18 cellular contexts compared by ENCODE assay signal in genomic region chr1:164982545-164982944, GRCh38.
A peak's percentile ranks its signal among the peaks of the same experiment; 100 is the strongest.
DNase-seq lines count a peak whose midpoint lies in the region; ATAC-seq and TF ChIP-seq lines count a peak whose summit lies in the region.
"Had no signal": no experiment of that assay in that cellular context is flagged by ENCODE, and none has a peak within 500 bp of the region (broad histone marks: within the 10 kb centered on the region; RNA-seq: fewer than 3 reads in every experiment).

No MANE protein-coding gene starts in this region.

- H3K27ac ChIP-seq in GM23338 (ENCODE audit: low read depth): no peak overlapping the region
- peak overlapping the region in 3 of 4 donors; percentile 7 to 32 (median 30) for H3K27ac ChIP-seq in sigmoid colon
- H3K27ac ChIP-seq in PC-9: no peak overlapping the region
- H3K27ac ChIP-seq: Peyer's patch had no signal

- H3K4me2 ChIP-seq in GM23338: no peak overlapping the region
- no peak overlapping the region for H3K4me2 ChIP-seq in PC-9
- H3K4me2 ChIP-seq: SK-N-SH had no signal

- H3K27me3 Mint-ChIP-seq in GM23338 (ENCODE audit: insufficient read depth, low read depth, poor library complexity): peaks cover 6% of the 10 kb centered on the region

- POLR2A ChIA-PET in PC-9 (lab: Charles Lee; ENCODE audit: unreplicated experiment): no interaction called here

- H3K9me3 Mint-ChIP-seq in GM23338: no peaks in the 10 kb centered on the region; the same call in 2 of the 3 replicates
- H3K9me3 Mint-ChIP-seq: H9 had no signal

- H3K79me2 ChIP-seq in GM23338 (replicated peaks; ENCODE audit: insufficient read depth): no peaks in the 10 kb centered on the region
- H3K79me2 ChIP-seq in PC-9 (ENCODE audit: low read depth): no peaks in the 10 kb centered on the region

- no peaks in the 10 kb centered on the region for H3K4me1 ChIP-seq in GM23338 (ENCODE audit: insufficient read depth)
- H3K4me1 ChIP-seq in sigmoid colon: peaks cover 0 to 54% (median 35%) of the 10 kb centered on the region in 4 donors
- H3K4me1 ChIP-seq in PC-9 (replicated peaks; ENCODE audit: insufficient read depth): no peaks in the 10 kb centered on the region
- H3K4me1 ChIP-seq: Peyer's patch had no signal

- H3K36me3 ChIP-seq in GM23338 (ENCODE audit: insufficient read depth) (no peaks in the 10 kb centered on the region), sigmoid colon (no peaks in the 10 kb centered on the region), PC-9 (ENCODE audit: low read depth) (no peaks in the 10 kb centered on the region)
- H3K36me3 ChIP-seq: MG63, Peyer's patch had no signal

- 18 to 50% methylated on average over 1 of the region's 1 CpG for WGBS in sigmoid colon, 2 donors

- peak; percentile 85 for ATAC-seq in GM23338

- DNase-seq in GM23338 (ENCODE audit: low spot score) (no peak), OCI-M1 (lab: John Stamatoyannopoulos, UW) (peak; percentile 20), iPS-NIHi7 (ENCODE audit: extremely low spot score) (peak; percentile 22), sigmoid colon (no peak), PC-9 (no peak), SKM-1 treated with dmso at 0.1 percent for 144 hours (lab: John Stamatoyannopoulos, UW; ENCODE audit: unreplicated experiment) (no peak), SHP77 (lab: John Stamatoyannopoulos, UW) (no peak)
- DNase-seq: DMS 273 treated with DMSO at 0.1 percent for 48 hours, Karpas-422, MG63, NCI-H1092 treated with DMSO at 0.1 percent for 48 hours, NCI-H1694 treated with DMSO at 0.1 percent for 48 hours, NCI-H446 treated with DMSO at 0.1 percent for 48 hours, Peyer's patch, Right ventricle myocardium superior, SK-N-SH had no signal

- H3K27ac Mint-ChIP-seq in GM23338: no peak overlapping the region
- H3K27ac Mint-ChIP-seq: H9 had no signal

- TF ChIP-seq EP300 in sigmoid colon (IDR thresholded peaks at IDR 0.05): no peak

- H3K9me2 ChIP-seq in GM23338 (ENCODE audit: insufficient read depth) (no peaks in the 10 kb centered on the region), PC-9 (ENCODE audit: insufficient read depth) (no peaks in the 10 kb centered on the region)
- H3K9me2 ChIP-seq: SK-N-SH had no signal

- H2AFZ ChIP-seq in GM23338 (no peak overlapping the region), PC-9 (no peak overlapping the region)

- no peak overlapping the region for H3K4me3 ChIP-seq in GM23338
- no peak overlapping the region for H3K4me3 ChIP-seq in sigmoid colon
- no peak overlapping the region for H3K4me3 ChIP-seq in PC-9
- H3K4me3 ChIP-seq: MG63, Peyer's patch had no signal

- no peaks in the 10 kb centered on the region for H3K4me1 Mint-ChIP-seq in GM23338
- H3K4me1 Mint-ChIP-seq: CD14-positive monocyte had no signal

- H3K27me3 ChIP-seq in GM23338 (ENCODE audit: insufficient read depth): no peaks in the 10 kb centered on the region
- no peaks in the 10 kb centered on the region for H3K27me3 ChIP-seq in sigmoid colon
- H3K27me3 ChIP-seq in PC-9 (ENCODE audit: insufficient read depth, low read depth): no peaks in the 10 kb centered on the region
- H3K27me3 ChIP-seq: Peyer's patch had no signal

- intact Hi-C loops in sigmoid colon (cut with DNase I) (loop anchor here (10.0 kb wide), 1 partner anchor 62 kb away; no protein-coding TSS in a partner anchor), PC-9 (cut with micrococcal nuclease; ENCODE audit: unreplicated experiment) (no loop called here)

- no peak for TF ChIP-seq POLR2A in sigmoid colon (IDR thresholded peaks at IDR 0.05)

- H4K20me1 ChIP-seq in GM23338 (replicated peaks; ENCODE audit: insufficient read depth) (no peaks in the 10 kb centered on the region), PC-9 (ENCODE audit: insufficient read depth) (no peaks in the 10 kb centered on the region)

- no peak for TF ChIP-seq CTCF in GM23338 (conservative IDR thresholded peaks at IDR 0.05; ENCODE audit: low read depth in 2 of 2)
- no peak for TF ChIP-seq CTCF in sigmoid colon (IDR thresholded peaks at IDR 0.05)
- TF ChIP-seq CTCF in PC-9 (conservative IDR thresholded peaks at IDR 0.05): no peak

- no TSS peak for BruUV-seq in PC-9 (replicated peaks; lab: Mats Ljungman, UMichigan)

- CTCF ChIA-PET in PC-9 (lab: Charles Lee): no interaction called here

- H3F3A ChIP-seq in GM23338 (replicated peaks; ENCODE audit: low read depth): no peaks in the 10 kb centered on the region
- no peaks in the 10 kb centered on the region for H3F3A ChIP-seq in PC-9 (ENCODE audit: insufficient read depth, low read depth)

- H3K9me3 ChIP-seq in sigmoid colon (no peaks in the 10 kb centered on the region), PC-9 (ENCODE audit: insufficient read depth, low read depth) (no peaks in the 10 kb centered on the region)
- H3K9me3 ChIP-seq: MG63, Peyer's patch, SK-N-SH had no signal

- no peaks in the 10 kb centered on the region for H3K36me3 Mint-ChIP-seq in GM23338 (ENCODE audit: low read depth)
- H3K36me3 Mint-ChIP-seq: CD14-positive monocyte had no signal

- no peak overlapping the region for H3K4me3 Mint-ChIP-seq in GM23338
- H3K4me3 Mint-ChIP-seq: CD14-positive monocyte, H9 had no signal

TF ChIP-seq in GM23338, 12 proteins besides CTCF, POLR2A, EP300 and RAD21 (continues in another document):
- TF ChIP-seq CREB1 (CRISPR knock-in tag; IDR thresholded peaks at IDR 0.05; ENCODE audit: low read depth) (no peak), NANOG (IDR thresholded peaks at IDR 0.05; ENCODE audit: borderline replicate concordance) (no peak), EZH2 (IDR thresholded peaks at IDR 0.05; ENCODE audit: low read depth, unreplicated experiment) (no peak)
- TF ChIP-seq, protein P1, sequence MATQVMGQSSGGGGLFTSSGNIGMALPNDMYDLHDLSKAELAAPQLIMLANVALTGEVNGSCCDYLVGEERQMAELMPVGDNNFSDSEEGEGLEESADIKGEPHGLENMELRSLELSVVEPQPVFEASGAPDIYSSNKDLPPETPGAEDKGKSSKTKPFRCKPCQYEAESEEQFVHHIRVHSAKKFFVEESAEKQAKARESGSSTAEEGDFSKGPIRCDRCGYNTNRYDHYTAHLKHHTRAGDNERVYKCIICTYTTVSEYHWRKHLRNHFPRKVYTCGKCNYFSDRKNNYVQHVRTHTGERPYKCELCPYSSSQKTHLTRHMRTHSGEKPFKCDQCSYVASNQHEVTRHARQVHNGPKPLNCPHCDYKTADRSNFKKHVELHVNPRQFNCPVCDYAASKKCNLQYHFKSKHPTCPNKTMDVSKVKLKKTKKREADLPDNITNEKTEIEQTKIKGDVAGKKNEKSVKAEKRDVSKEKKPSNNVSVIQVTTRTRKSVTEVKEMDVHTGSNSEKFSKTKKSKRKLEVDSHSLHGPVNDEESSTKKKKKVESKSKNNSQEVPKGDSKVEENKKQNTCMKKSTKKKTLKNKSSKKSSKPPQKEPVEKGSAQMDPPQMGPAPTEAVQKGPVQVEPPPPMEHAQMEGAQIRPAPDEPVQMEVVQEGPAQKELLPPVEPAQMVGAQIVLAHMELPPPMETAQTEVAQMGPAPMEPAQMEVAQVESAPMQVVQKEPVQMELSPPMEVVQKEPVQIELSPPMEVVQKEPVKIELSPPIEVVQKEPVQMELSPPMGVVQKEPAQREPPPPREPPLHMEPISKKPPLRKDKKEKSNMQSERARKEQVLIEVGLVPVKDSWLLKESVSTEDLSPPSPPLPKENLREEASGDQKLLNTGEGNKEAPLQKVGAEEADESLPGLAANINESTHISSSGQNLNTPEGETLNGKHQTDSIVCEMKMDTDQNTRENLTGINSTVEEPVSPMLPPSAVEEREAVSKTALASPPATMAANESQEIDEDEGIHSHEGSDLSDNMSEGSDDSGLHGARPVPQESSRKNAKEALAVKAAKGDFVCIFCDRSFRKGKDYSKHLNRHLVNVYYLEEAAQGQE (IDR thresholded peaks at IDR 0.05; ENCODE audit: unreplicated experiment): no peak

Comparison
In these comparisons a context has a peak if more than half of its experiments do, and no peak if none do; other contexts are left out.
1. DNase-seq: peak in OCI-M1 (single experiment) and iPS-NIHi7 (single experiment); none in GM23338 (single experiment), sigmoid colon (single experiment), PC-9 (0 of 2), SKM-1 treated with dmso at 0.1 percent for 144 hours (single experiment) and SHP77 (0 of 2).
2. H3K27ac ChIP-seq: peak in sigmoid colon (3 of 4); none in GM23338 (single experiment) and PC-9 (single experiment).